ENCODE assay signal across 20 cellular contexts in genomic region chr4:89221175-89221867, GRCh38.
DNase-seq lines count a peak whose midpoint lies in the region; ATAC-seq and TF ChIP-seq lines count a peak whose summit lies in the region.
"Had no signal": no experiment of that assay in that cellular context is flagged by ENCODE, and none has a peak within 500 bp of the region (broad histone marks: within the 10 kb centered on the region; RNA-seq: fewer than 3 reads in every experiment).

No MANE protein-coding gene starts in this region.

- H3K27ac ChIP-seq in GM23248 (no peak overlapping the region), endodermal cell (ENCODE audit: low read depth, low read length) (no peak overlapping the region), stomach (no peak overlapping the region)
- H3K27ac ChIP-seq: esophagus muscularis mucosa, upper lobe of right lung had no signal

- H3K4me3 ChIP-seq in GM23248 (no peak overlapping the region), endodermal cell (ENCODE audit: low read length) (peak overlapping the region; percentile 54), stomach (no peak overlapping the region)
- H3K4me3 ChIP-seq: esophagus muscularis mucosa, MG63, upper lobe of right lung had no signal

- H3K4me1 ChIP-seq in GM23248 (ENCODE audit: insufficient read depth) (peaks cover 4% of the 10 kb centered on the region; the same call in 1 of the 2 replicates), endodermal cell (ENCODE audit: control insufficient read depth, insufficient read depth, low read length) (peaks cover 13% of the 10 kb centered on the region), stomach (no peaks in the 10 kb centered on the region)
- H3K4me1 ChIP-seq: esophagus muscularis mucosa, upper lobe of right lung had no signal

- TF ChIP-seq CTCF in endodermal cell (conservative IDR thresholded peaks at IDR 0.05) = no peak
- no peak for TF ChIP-seq CTCF in progenitor cell of endocrine pancreas (IDR thresholded peaks at IDR 0.05; ENCODE audit: unreplicated experiment)
- TF ChIP-seq CTCF in stomach (IDR thresholded peaks at IDR 0.05) = no peak

- TF ChIP-seq POLR2A in stomach (IDR thresholded peaks at IDR 0.05) = no peak

- peaks cover 9% of the 10 kb centered on the region; the same call in 1 of the 2 replicates for H3K27me3 ChIP-seq in GM23248 (replicated peaks; ENCODE audit: insufficient read depth)
- H3K27me3 ChIP-seq in endodermal cell (ENCODE audit: control insufficient read depth, insufficient read depth, low read length, poor library complexity, severe bottlenecking) = no peaks in the 10 kb centered on the region
- no peaks in the 10 kb centered on the region for H3K27me3 ChIP-seq in stomach
- H3K27me3 ChIP-seq: esophagus muscularis mucosa, MG63, upper lobe of right lung had no signal

- no peaks in the 10 kb centered on the region for H3K27me3 Mint-ChIP-seq in endodermal cell (ENCODE audit: insufficient read depth)
- no peaks in the 10 kb centered on the region for H3K27me3 Mint-ChIP-seq in progenitor cell of endocrine pancreas
- H3K27me3 Mint-ChIP-seq: activated naive CD4-positive, alpha-beta T cell treated with anti-CD3 and anti-CD28 coated beads, Interleukin-2, amount 50 U/mL, for 24 hours had no signal

- in situ Hi-C loops in GM23248 (cut with MboI) = no loop called here

- no peak overlapping the region for H3K27ac Mint-ChIP-seq in endodermal cell
- H3K27ac Mint-ChIP-seq in progenitor cell of endocrine pancreas = peak overlapping the region; percentile 60
- H3K27ac Mint-ChIP-seq: activated naive CD4-positive, alpha-beta T cell treated with anti-CD3 and anti-CD28 coated beads, Interleukin-2, amount 50 U/mL, for 24 hours; activated T-helper 1 cell treated with anti-CD3 and anti-CD28 coated beads, Interleukin-12 subunit alpha, Interleukin-12 subunit beta, Interleukin-2, Interleukin-4 antibody, amounts not matched to agents 30 ng/mL and 10 ng/mL and 1 ng/mL, durations not matched to agents 14 hours and 24 hours and 36 hours; naive thymus-derived CD8-positive, alpha-beta T cell had no signal

- H3F3A ChIP-seq in GM23248 (ENCODE audit: insufficient read depth) = no peaks in the 10 kb centered on the region

- ATAC-seq in HG02970 (IDR thresholded peaks at IDR 0.05; ENCODE audit: low FRiP score, unreplicated experiment) = no peak
- ATAC-seq: left cardiac atrium; naive thymus-derived CD8-positive, alpha-beta T cell; Panc1; right cardiac atrium; upper lobe of right lung had no signal

- H3K4me2 ChIP-seq in GM23248 (ENCODE audit: unreplicated experiment) = no peak overlapping the region

- DNase-seq in GM23248 (peak; percentile 32), NCI-H69 (lab: John Stamatoyannopoulos, UW) (peak; percentile 20), endodermal cell (no peak), progenitor cell of endocrine pancreas (ENCODE audit: low spot score, unreplicated experiment) (no peak), AG08396 (ENCODE audit: low spot score) (no peak), stomach (no peak)
- DNase-seq: H7; head of caudate nucleus; left cardiac atrium; MG63; naive thymus-derived CD8-positive, alpha-beta T cell; NCI-H226; right cardiac atrium; upper lobe of right lung had no signal

- H3K9me3 Mint-ChIP-seq in endodermal cell (no peaks in the 10 kb centered on the region), progenitor cell of endocrine pancreas (ENCODE audit: low read depth) (peaks cover 3% of the 10 kb centered on the region)
- H3K9me3 Mint-ChIP-seq: activated naive CD4-positive, alpha-beta T cell treated with anti-CD3 and anti-CD28 coated beads, Interleukin-2, amount 50 U/mL, for 24 hours; activated T-helper 1 cell treated with anti-CD3 and anti-CD28 coated beads, Interleukin-12 subunit alpha, Interleukin-12 subunit beta, Interleukin-2, Interleukin-4 antibody, amounts not matched to agents 30 ng/mL and 10 ng/mL and 1 ng/mL, durations not matched to agents 14 hours and 24 hours and 36 hours; central memory CD8-positive, alpha-beta T cell; naive thymus-derived CD8-positive, alpha-beta T cell had no signal

- H3K9me3 ChIP-seq in GM23248 (ENCODE audit: low read depth) = no peaks in the 10 kb centered on the region
- H3K9me3 ChIP-seq in endodermal cell (ENCODE audit: control insufficient read depth, low read length) = no peaks in the 10 kb centered on the region
- no peaks in the 10 kb centered on the region for H3K9me3 ChIP-seq in stomach
- H3K9me3 ChIP-seq: esophagus muscularis mucosa, MG63, upper lobe of right lung had no signal

- no peaks in the 10 kb centered on the region for H3K36me3 Mint-ChIP-seq in endodermal cell (ENCODE audit: low read depth)
- H3K36me3 Mint-ChIP-seq in progenitor cell of endocrine pancreas (ENCODE audit: insufficient read depth) = no peaks in the 10 kb centered on the region
- H3K36me3 Mint-ChIP-seq: activated naive CD4-positive, alpha-beta T cell treated with anti-CD3 and anti-CD28 coated beads, Interleukin-2, amount 50 U/mL, for 24 hours; naive thymus-derived CD8-positive, alpha-beta T cell had no signal

- no peak overlapping the region for H3K4me3 Mint-ChIP-seq in endodermal cell
- H3K4me3 Mint-ChIP-seq in progenitor cell of endocrine pancreas (ENCODE audit: low read depth) = no peak overlapping the region
- H3K4me3 Mint-ChIP-seq: activated naive CD4-positive, alpha-beta T cell treated with anti-CD3 and anti-CD28 coated beads, Interleukin-2, amount 50 U/mL, for 24 hours; activated T-helper 1 cell treated with anti-CD3 and anti-CD28 coated beads, Interleukin-12 subunit alpha, Interleukin-12 subunit beta, Interleukin-2, Interleukin-4 antibody, amounts not matched to agents 30 ng/mL and 10 ng/mL and 1 ng/mL, durations not matched to agents 14 hours and 24 hours and 36 hours; central memory CD8-positive, alpha-beta T cell; naive thymus-derived CD8-positive, alpha-beta T cell had no signal

- peaks cover 33% of the 10 kb centered on the region for H3K4me1 Mint-ChIP-seq in endodermal cell
- H3K4me1 Mint-ChIP-seq in progenitor cell of endocrine pancreas (ENCODE audit: low read depth) = peaks cover 30% of the 10 kb centered on the region
- H3K4me1 Mint-ChIP-seq: activated naive CD4-positive, alpha-beta T cell treated with anti-CD3 and anti-CD28 coated beads, Interleukin-2, amount 50 U/mL, for 24 hours; central memory CD8-positive, alpha-beta T cell; naive thymus-derived CD8-positive, alpha-beta T cell had no signal

- no peak overlapping the region for H2AFZ ChIP-seq in GM23248

- 87 to 94% methylated on average over 1 of the region's 1 CpG for WGBS in GM23248 (ENCODE audit: low coverage in 1 of 2, low lambda C conversion rate in 2 of 2, missing lambda C conversion rate in 2 of 2), 2 experiments
- 92 to 100% methylated on average over 1 of the region's 1 CpG for WGBS in endodermal cell (ENCODE audit: insufficient coverage in 1 of 2, insufficient read length in 1 of 2), 2 experiments
- 81 to 91% (median 87%) methylated on average over 1 of the region's 1 CpG for whole genome bisulfite sequencing in stomach, 5 donors

- intact Hi-C loops in stomach (cut with DNase I; ENCODE audit: low total_unique reads) = no loop called here

- H4K20me1 ChIP-seq in GM23248 (ENCODE audit: insufficient read depth) = no peaks in the 10 kb centered on the region

- TF ChIP-seq EP300 in stomach (IDR thresholded peaks at IDR 0.05) = no peak

- H3K36me3 ChIP-seq in GM23248 (ENCODE audit: low read depth) (no peaks in the 10 kb centered on the region), endodermal cell (ENCODE audit: control insufficient read depth, insufficient read depth, low read length) (no peaks in the 10 kb centered on the region), stomach (no peaks in the 10 kb centered on the region)
- H3K36me3 ChIP-seq: esophagus muscularis mucosa, MG63, upper lobe of right lung had no signal

- H3K9me2 ChIP-seq in GM23248 (ENCODE audit: insufficient read depth) = no peaks in the 10 kb centered on the region

- H3K9ac ChIP-seq in GM23248 (no peak overlapping the region), endodermal cell (ENCODE audit: extremely low read depth, low read length, poor library complexity, severe bottlenecking) (no peak overlapping the region)

- no peaks in the 10 kb centered on the region for H3K79me2 ChIP-seq in GM23248 (ENCODE audit: insufficient read depth)

Comparison
In these comparisons a context has a peak if more than half of its experiments do, and no peak if none do; other contexts are left out.
1. DNase-seq: peak in GM23248 (single experiment) and NCI-H69 (single experiment); none in endodermal cell (single experiment), progenitor cell of endocrine pancreas (single experiment), AG08396 (single experiment) and stomach (single experiment).